ENCODE assay signal across 14 cellular contexts in genomic region chr7:129840757-129841156, GRCh38.
DNase-seq lines count a peak whose midpoint lies in the region; ATAC-seq and TF ChIP-seq lines count a peak whose summit lies in the region.
"Had no signal": no experiment of that assay in that cellular context is flagged by ENCODE, and none has a peak within 500 bp of the region (broad histone marks: within the 10 kb centered on the region; RNA-seq: fewer than 3 reads in every experiment).

No MANE protein-coding gene starts in this region.

- peaks cover 28% of the 10 kb centered on the region for H3K36me3 Mint-ChIP-seq in HFFc6 (ENCODE audit: low read depth)

- H2AFZ ChIP-seq in OCI-LY7 (ENCODE audit: low read length) = no peak overlapping the region

- BruUV-seq in OCI-LY7 (replicated peaks; lab: Mats Ljungman, UMichigan) = no TSS peak

- TF ChIP-seq CTCF in AG04450 (IDR thresholded peaks at IDR 0.05; ENCODE audit: low read depth, low read length) (no peak), HFFc6 (IDR thresholded peaks at IDR 0.05) (no peak), adrenal gland (IDR thresholded peaks at IDR 0.05) (no peak), sigmoid colon (IDR thresholded peaks at IDR 0.05) (no peak), OCI-LY7 (conservative IDR thresholded peaks at IDR 0.05; ENCODE audit: low read length) (no peak)

- TF ChIP-seq POLR2A in adrenal gland (IDR thresholded peaks at IDR 0.05) = no peak
- no peak for TF ChIP-seq POLR2A in sigmoid colon (IDR thresholded peaks at IDR 0.05)

- no peak overlapping the region for H3K4me3 ChIP-seq in AG04450 (ENCODE audit: low read depth, low read length)
- H3K4me3 ChIP-seq in adrenal gland = no peak overlapping the region
- H3K4me3 ChIP-seq in right cardiac atrium (ENCODE audit: low read length) = no peak overlapping the region
- no peak overlapping the region for H3K4me3 ChIP-seq in sigmoid colon
- H3K4me3 ChIP-seq in OCI-LY7 (ENCODE audit: low read depth, low read length, poor library complexity, severe bottlenecking) = no peak overlapping the region
- H3K4me3 ChIP-seq: HAP-1 had no signal

- intact Hi-C loops in adrenal gland (cut with DNase I) = no loop called here
- intact Hi-C loops in right cardiac atrium (cut with DNase I) = loop anchor here in 1 of 4 donors (10.0 kb wide), 1 partner anchor 114 kb away; the partner anchor contains the start of gene UBE2H
- intact Hi-C loops in sigmoid colon (cut with DNase I) = no loop called here
- intact Hi-C loops in OCI-LY7 (cut with micrococcal nuclease; ENCODE audit: unreplicated experiment) = no loop called here

- no peak for DNase-seq in AG04450 (ENCODE audit: low read depth, low spot score)
- DNase-seq in HFFc6 = no peak
- peak in 5 of 7 donors; percentile 54 to 71 (median 68) for DNase-seq in adrenal gland
- DNase-seq in right cardiac atrium = no peak
- no peak for DNase-seq in sigmoid colon
- DNase-seq in GM19240 (ENCODE audit: insufficient read length, low spot score) = no peak
- DNase-seq in OCI-LY7 (ENCODE audit: low spot score) = no peak
- DNase-seq: central memory CD4-positive, alpha-beta T cell; foreskin keratinocyte; Kasumi-1; NCI-H82; small intestine had no signal

- H3K9me3 Mint-ChIP-seq in HFFc6 = no peaks in the 10 kb centered on the region

- H3K27me3 Mint-ChIP-seq in HFFc6 (ENCODE audit: insufficient read depth) = peaks cover 2% of the 10 kb centered on the region

- WGBS in adrenal gland, 4 donors = 17 to 43% (median 40%) methylated on average over 4 of the region's 4 CpGs
- WGBS in right cardiac atrium = 38% methylated on average over 4 of the region's 4 CpGs
- 68 to 92% methylated on average over 4 of the region's 4 CpGs for WGBS in sigmoid colon, 2 donors

- no peaks in the 10 kb centered on the region for H3K79me2 ChIP-seq in OCI-LY7 (ENCODE audit: insufficient read depth, low read depth, low read length)

- H4K20me1 ChIP-seq in OCI-LY7 (ENCODE audit: insufficient read depth, low read length) = no peaks in the 10 kb centered on the region; the same call in 1 of the 2 replicates

- POLR2A ChIA-PET in AG04450 (lab: Yijun Ruan, JAX) = interaction anchor here (1.5 kb wide), 1 partner anchor 14 kb away, joined by 3 read pairs; no protein-coding TSS in a partner anchor
- POLR2A ChIA-PET in OCI-LY7 (lab: Charles Lee) = interaction anchor here (0.6 kb wide), 1 partner anchor 282 kb away, joined by 4 read pairs; no protein-coding TSS in a partner anchor

- peak overlapping the region; percentile 24 for H3K27ac ChIP-seq in AG04450 (ENCODE audit: low read depth, low read length)
- peak overlapping the region; percentile 15 to 71 (median 33) for H3K27ac ChIP-seq in adrenal gland
- peak overlapping the region; percentile 25 for H3K27ac ChIP-seq in right cardiac atrium (ENCODE audit: low read length)
- peak overlapping the region in 2 of 4 donors; percentile 43 to 50 for H3K27ac ChIP-seq in sigmoid colon
- no peak overlapping the region for H3K27ac ChIP-seq in OCI-LY7 (ENCODE audit: low read depth, low read length, poor library complexity, severe bottlenecking)
- H3K27ac ChIP-seq: foreskin keratinocyte had no signal

- H3K27me3 ChIP-seq in AG04450 (ENCODE audit: control insufficient read depth, insufficient read depth, low read length) (no peaks in the 10 kb centered on the region), adrenal gland (no peaks in the 10 kb centered on the region), right cardiac atrium (ENCODE audit: control insufficient read depth, insufficient read depth) (no peaks in the 10 kb centered on the region), sigmoid colon (no peaks in the 10 kb centered on the region)
- H3K27me3 ChIP-seq: foreskin keratinocyte had no signal

- H3K4me1 Mint-ChIP-seq in HFFc6 (ENCODE audit: low read depth) = peaks cover 52% of the 10 kb centered on the region

- no peak overlapping the region for H3K4me2 ChIP-seq in OCI-LY7 (ENCODE audit: low read length)

- no peak for TF ChIP-seq EP300 in sigmoid colon (IDR thresholded peaks at IDR 0.05)

- H3K4me1 ChIP-seq in adrenal gland (replicated peaks in 1 of 2) = peaks cover 35 to 66% of the 10 kb centered on the region in 2 donors
- peaks cover 10% of the 10 kb centered on the region for H3K4me1 ChIP-seq in right cardiac atrium (ENCODE audit: control insufficient read depth, insufficient read depth, low read length)
- H3K4me1 ChIP-seq in sigmoid colon = peaks cover 0 to 45% (median 29%) of the 10 kb centered on the region in 4 donors
- peaks cover 22% of the 10 kb centered on the region for H3K4me1 ChIP-seq in OCI-LY7 (ENCODE audit: insufficient read depth, low read length, poor library complexity, severe bottlenecking)

- peak overlapping the region; percentile 71 for H3K27ac Mint-ChIP-seq in HFFc6

- H3K9me2 ChIP-seq in OCI-LY7 (ENCODE audit: insufficient read depth, low read length) = no peaks in the 10 kb centered on the region

- H3K36me3 ChIP-seq in adrenal gland (replicated peaks in 1 of 2) = peaks cover 0 to 29% of the 10 kb centered on the region in 2 donors
- peaks cover 0 to 30% (median 2%) of the 10 kb centered on the region in 4 donors for H3K36me3 ChIP-seq in sigmoid colon
- H3K36me3 ChIP-seq in OCI-LY7 (ENCODE audit: insufficient read depth, low read length) = no peaks in the 10 kb centered on the region

- CTCF ChIA-PET in AG04450 (lab: Charles Lee) = interaction anchor here (0.6 to 2.3 kb wide), 2 partner anchors 11 to 27 kb away, joined by 9 to 14 read pairs; no protein-coding TSS in a partner anchor
- CTCF ChIA-PET in OCI-LY7 (lab: Charles Lee; ENCODE audit: unreplicated experiment) = no interaction called here

- H3K9me3 ChIP-seq in AG04450 (ENCODE audit: control insufficient read depth, insufficient read depth, low read length) = no peaks in the 10 kb centered on the region
- H3K9me3 ChIP-seq in adrenal gland (replicated peaks in 1 of 3) = no peaks in the 10 kb centered on the region
- H3K9me3 ChIP-seq in right cardiac atrium (ENCODE audit: control insufficient read depth, low read length) = no peaks in the 10 kb centered on the region
- H3K9me3 ChIP-seq in sigmoid colon = no peaks in the 10 kb centered on the region
- no peaks in the 10 kb centered on the region for H3K9me3 ChIP-seq in OCI-LY7 (ENCODE audit: low read length)
- H3K9me3 ChIP-seq: HAP-1 had no signal

- ATAC-seq in right cardiac atrium (peak; percentile 57 to 64), HG03196 (IDR thresholded peaks at IDR 0.05; ENCODE audit: unreplicated experiment) (no peak)
- ATAC-seq: foreskin keratinocyte had no signal

- H3K4me3 Mint-ChIP-seq in HFFc6 = peak overlapping the region; percentile 12; the same call in 1 of the 2 replicates

Comparison
In these comparisons a context has a peak if more than half of its experiments do, and no peak if none do; other contexts are left out.
1. DNase-seq: peak in adrenal gland (5 of 7); none in AG04450 (single experiment), HFFc6 (single experiment), right cardiac atrium (0 of 3), sigmoid colon (single experiment), GM19240 (single experiment) and OCI-LY7 (single experiment).